7 cellular contexts compared by ENCODE assay signal in genomic region chr10:68721673-68721963, GRCh38. TPM values are rescaled to one million over a fixed set of nuclear protein-coding genes. Genes with fewer than 3 reads are reported as not detected.
DNase-seq lines count a peak whose midpoint lies in the region; ATAC-seq and TF ChIP-seq lines count a peak whose summit lies in the region.

No MANE protein-coding gene starts in this region.

- H3K4me1 ChIP-seq in KMS-11 (ENCODE audit: low read depth, poor library complexity, severe bottlenecking) (peaks cover 8% of the 10 kb centered on the region), colonic mucosa (peaks cover 6% of the 10 kb centered on the region), mucosa of stomach (ENCODE audit: control insufficient read depth, insufficient read depth, low read length) (peaks cover 4% of the 10 kb centered on the region)

- no peaks in the 10 kb centered on the region for H4K20me1 ChIP-seq in KMS-11 (ENCODE audit: insufficient read depth)

- DNase-seq in colonic mucosa (no peak), inferior parietal cortex (ENCODE audit: extremely low spot score) (no peak), kidney glomerular epithelial cell (lab: John Stamatoyannopoulos, UW) (no peak)

- H3K4me3 ChIP-seq in KMS-11 (IDR thresholded peaks at IDR 0.05; ENCODE audit: insufficient read depth, low read depth, low read length): peak overlapping the region; percentile 39
- H3K4me3 ChIP-seq in colonic mucosa: peak overlapping the region; percentile 82
- H3K4me3 ChIP-seq in mucosa of stomach (ENCODE audit: low read length): peak overlapping the region; percentile 69

- H3K9me3 ChIP-seq in colonic mucosa (no peaks in the 10 kb centered on the region), mucosa of stomach (ENCODE audit: control insufficient read depth, low read length) (no peaks in the 10 kb centered on the region)

- H3K27me3 ChIP-seq in KMS-11 (ENCODE audit: insufficient read depth, low read depth): no peaks in the 10 kb centered on the region
- H3K27me3 ChIP-seq in colonic mucosa: no peaks in the 10 kb centered on the region
- H3K27me3 ChIP-seq in mucosa of stomach (ENCODE audit: control insufficient read depth, insufficient read depth, low read length): no peaks in the 10 kb centered on the region

- H3K79me2 ChIP-seq in KMS-11 (ENCODE audit: insufficient read depth, low read depth): peaks cover 18% of the 10 kb centered on the region

- H3K27ac ChIP-seq in KMS-11: peak overlapping the region; percentile 81
- H3K27ac ChIP-seq in colonic mucosa: peak overlapping the region; percentile 80

- intact Hi-C loops in colonic mucosa (cut with DNase I): no loop called here

- H3K9ac ChIP-seq in KMS-11 (peak overlapping the region; percentile 94), colonic mucosa (ENCODE audit: low read depth in 2 of 2, low read length in 2 of 2) (peak overlapping the region; percentile 66 to 99), mucosa of stomach (ENCODE audit: low read length) (peak overlapping the region; percentile 85)

- peak overlapping the region; percentile 55 for H3K4me2 ChIP-seq in KMS-11

- peak; percentile 11 for ATAC-seq in GM19438 (IDR thresholded peaks at IDR 0.05; ENCODE audit: low read depth, unreplicated experiment)
- ATAC-seq in activated CD4-positive, CD25-positive, alpha-beta regulatory T cell treated with anti-CD3 and anti-CD28 coated beads, Interleukin-2, amount 50 U/mL, for 24 hours: no peak

- H3K36me3 ChIP-seq in KMS-11 (ENCODE audit: insufficient read depth) (peaks cover 3% of the 10 kb centered on the region; the same call in 1 of the 2 replicates), colonic mucosa (no peaks in the 10 kb centered on the region), mucosa of stomach (ENCODE audit: control insufficient read depth, insufficient read depth, low read length) (no peaks in the 10 kb centered on the region)

- TF ChIP-seq CTCF in KMS-11 (conservative IDR thresholded peaks at IDR 0.05; ENCODE audit: low read depth, low read length) (no peak), colonic mucosa (IDR thresholded peaks at IDR 0.05) (no peak)

- peak overlapping the region; percentile 77 for H2AFZ ChIP-seq in KMS-11 (ENCODE audit: low read depth)

RNA-seq across cellular contexts. Expression of gene CCAR1, which starts 0.6 kb away (rescaled TPM):
- total RNA-seq in colonic mucosa: 10 to 100 TPM; 46.5 to 62.8 TPM
